9 cellular contexts compared by ENCODE assay signal in the genomic region with DNA sequence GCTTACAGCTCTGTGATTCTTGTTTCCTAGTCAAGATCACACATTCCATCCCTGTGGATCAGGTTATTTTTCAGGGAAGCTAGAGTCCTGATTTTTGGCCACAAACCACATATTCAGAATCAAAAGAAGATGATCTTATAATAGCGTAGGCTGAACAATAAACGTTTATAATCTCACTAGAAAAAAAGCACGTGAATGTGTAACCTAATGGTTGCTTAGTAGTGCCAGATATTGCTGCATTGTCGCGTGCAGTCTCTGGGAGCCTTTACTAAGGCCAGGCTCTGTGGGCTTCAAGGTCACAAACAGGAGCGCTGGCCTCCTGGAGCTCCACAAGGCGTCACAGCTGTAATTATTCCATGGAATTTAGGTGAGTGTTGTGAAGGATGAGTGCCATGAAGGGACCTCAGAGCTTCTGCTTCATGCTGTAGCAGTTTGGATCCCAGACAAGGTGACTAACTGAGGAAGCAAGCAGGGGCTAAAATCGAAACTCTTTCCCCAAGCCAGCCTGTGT. TPM values are rescaled to one million over a fixed set of nuclear protein-coding genes. Genes with fewer than 3 reads are reported as not detected.
DNase-seq lines count a peak whose midpoint lies in the region; ATAC-seq, FAIRE-seq and TF ChIP-seq lines count a peak whose summit lies in the region.
"Had no signal": no experiment of that assay in that cellular context is flagged by ENCODE, and none has a peak within 500 bp of the region (broad histone marks: within the 10 kb centered on the region; RNA-seq: fewer than 3 reads in every experiment).

No MANE protein-coding gene starts in this region.

- no peaks in the 10 kb centered on the region for H3K9me3 Mint-ChIP-seq in natural killer cell

- ATAC-seq in natural killer cell (no peak), GM18498 (IDR thresholded peaks at IDR 0.05; ENCODE audit: unreplicated experiment) (no peak), HG03520 (IDR thresholded peaks at IDR 0.05; ENCODE audit: unreplicated experiment) (no peak)

- peak overlapping the region; percentile 87 to 94 for H3K27ac Mint-ChIP-seq in natural killer cell

- no peaks in the 10 kb centered on the region for H3K27me3 ChIP-seq in dorsolateral prefrontal cortex

- H3K27ac ChIP-seq in dorsolateral prefrontal cortex = peak overlapping the region in 42 of 59 donors; percentile 2 to 73 (median 45)

- POLR2A ChIA-PET in AG04449 (lab: Yijun Ruan, JAX) = interaction anchor here (1.6 kb wide), 1 partner anchor 9 kb away, joined by 5 read pairs; no protein-coding TSS in a partner anchor

- TF ChIP-seq CTCF in AG04449 (IDR thresholded peaks at IDR 0.05; ENCODE audit: insufficient read depth, low read length, missing control alignments) (no peak), dorsolateral prefrontal cortex (IDR thresholded peaks at IDR 0.05 in 54 of 56, conservative IDR thresholded peaks at IDR 0.05 in 2 of 56; ENCODE audit: low read depth in 1 of 56, partially characterized antibody in 56 of 56) (no peak), natural killer cell (IDR thresholded peaks at IDR 0.05) (no peak)

- intact Hi-C loops in dorsolateral prefrontal cortex (cut with DNase I) (loop anchor here in 1 of 2 donors (10.0 kb wide), 1 partner anchor 470 kb away; the partner anchor contains the start of gene LRP6), natural killer cell (cut with micrococcal nuclease) (no loop called here)

- H3K4me1 Mint-ChIP-seq in natural killer cell = peaks cover 31 to 40% of the 10 kb centered on the region in 2 donors

- DNase-seq in AG04449 (ENCODE audit: low read depth, low spot score) = no peak
- DNase-seq in HT1080 (ENCODE audit: low read depth) = peak; percentile 24
- no peak for DNase-seq in dorsolateral prefrontal cortex
- DNase-seq in natural killer cell = no peak
- no peak for DNase-seq in NCI-H69 (lab: John Stamatoyannopoulos, UW)
- DNase-seq in HTR-8/SVneo (ENCODE audit: insufficient read length, low spot score) = no peak
- DNase-seq: stimulated activated CD8-positive, alpha-beta memory T cell treated with anti-CD3 and anti-CD28 coated beads, Interleukin-4, amount 100 ng/mL, for 48 hours had no signal

- no peaks in the 10 kb centered on the region for H3K36me3 Mint-ChIP-seq in natural killer cell

- peak overlapping the region; percentile 31 for H3K4me3 ChIP-seq in AG04449 (ENCODE audit: low read depth, low read length)
- H3K4me3 ChIP-seq in dorsolateral prefrontal cortex = peak overlapping the region in 3 of 59 donors; percentile 11 to 20 (median 16)

- CTCF ChIA-PET in AG04449 (lab: Yijun Ruan, JAX) = interaction anchor here (0.9 to 6.1 kb wide), 8 partner anchors 8 to 250 kb away, joined by 3 to 50 read pairs (median 16); partner anchors contain the start of gene CDKN1B

- H3K27me3 Mint-ChIP-seq in natural killer cell (ENCODE audit: low read depth in 2 of 2) = no peaks in the 10 kb centered on the region

- no peak overlapping the region for H3K4me3 Mint-ChIP-seq in natural killer cell

- no peak for FAIRE-seq in HTR-8/SVneo (lab: Jason Lieb, UNC)

RNA-seq across cellular contexts. Expression of gene CDKN1B, which starts 17.4 kb away (rescaled TPM):
- 18.9 and 24.0 TPM in 2 replicates for total RNA-seq in HT1080 (2014; rRNA removed; shearing (Covaris generic))
- polyA plus RNA-seq in HT1080 (2015; cell fraction: cytosol; rRNA removed) = 16.8 and 18.8 TPM in 2 replicates
- 24.8 and 27.6 TPM in 2 replicates for polyA plus RNA-seq in HT1080 (2015; cell fraction: nucleus; rRNA removed)
- total RNA-seq in dorsolateral prefrontal cortex (100 to 1,000 TPM in 21 of 120 experiments, 10 to 100 TPM in 99; 58.4 to 148 (median 88.8) TPM), natural killer cell (100 to 1,000 TPM; 119 to 207 (median 130) TPM)

RNA-seq across cellular contexts. Expression of gene GPR19, which starts 38.6 kb away (rescaled TPM):
- 0.37 and 0.73 TPM in 2 replicates for total RNA-seq in HT1080 (2014; rRNA removed; shearing (Covaris generic))
- polyA plus RNA-seq in HT1080 (2015; cell fraction: cytosol; rRNA removed) = 0.41 and 0.94 TPM in 2 replicates
- 1.2 and 3.3 TPM in 2 replicates for polyA plus RNA-seq in HT1080 (2015; cell fraction: nucleus; rRNA removed)
- total RNA-seq in dorsolateral prefrontal cortex = 10 to 100 TPM in 109 of 120 experiments, 1 to 10 TPM in 11; 5.0 to 21.8 (median 13.1) TPM
- total RNA-seq in natural killer cell = 1 to 10 TPM in 2 of 3 donors, under 1 TPM in 1; 0.45 to 2.6 (median 2.2) TPM

RNA-seq across cellular contexts. Expression of gene APOLD1, which starts 50.8 kb away (rescaled TPM):
- total RNA-seq in HT1080 (2014; rRNA removed; shearing (Covaris generic)) = 1.8 and 2.8 TPM in 2 replicates
- 0.69 and 0.71 TPM in 2 replicates for polyA plus RNA-seq in HT1080 (2015; cell fraction: cytosol; rRNA removed)
- 0.23 and 0.25 TPM in 2 replicates for polyA plus RNA-seq in HT1080 (2015; cell fraction: nucleus; rRNA removed)
- total RNA-seq in dorsolateral prefrontal cortex = 100 to 1,000 TPM in 1 of 120 experiments, 10 to 100 TPM in 117, 1 to 10 TPM in 2; 8.2 to 102 (median 37.2) TPM
- total RNA-seq in natural killer cell = 1 to 10 TPM in 2 of 3 donors, under 1 TPM in 1; 0.70 to 1.6 (median 1.6) TPM
